In genomic region chr10:1044146-1044545, GRCh38 we compare ENCODE assay signal across 10 cellular contexts. TPM values are rescaled to one million over a fixed set of nuclear protein-coding genes. Genes with fewer than 3 reads are reported as not detected.
A peak's percentile ranks its signal among the peaks of the same experiment; 100 is the strongest.
DNase-seq lines count a peak whose midpoint lies in the region; ATAC-seq and TF ChIP-seq lines count a peak whose summit lies in the region.
"Had no signal": no experiment of that assay in that cellular context is flagged by ENCODE, and none has a peak within 500 bp of the region (broad histone marks: within the 10 kb centered on the region; RNA-seq: fewer than 3 reads in every experiment).

No MANE protein-coding gene starts in this region.

- peaks cover 16% of the 10 kb centered on the region for H3K36me3 Mint-ChIP-seq in CD4-positive, CD25-positive, alpha-beta regulatory T cell
- H3K36me3 Mint-ChIP-seq in nephron progenitor cell (ENCODE audit: low read depth): peaks cover 67% of the 10 kb centered on the region

- peak overlapping the region; percentile 24 for H3K4me2 ChIP-seq in MM.1S (ENCODE audit: low read depth, low read length)

- peak overlapping the region; percentile 95 to 97 (median 97) for H3K27ac Mint-ChIP-seq in CD4-positive, CD25-positive, alpha-beta regulatory T cell
- peak overlapping the region; percentile 93 for H3K27ac Mint-ChIP-seq in nephron progenitor cell

- H3K4me3 ChIP-seq in CD4-positive, CD25-positive, alpha-beta regulatory T cell (ENCODE audit: low read depth, low read length): peak overlapping the region; percentile 74
- H3K4me3 ChIP-seq in MM.1S (ENCODE audit: low read length) (peak overlapping the region; percentile 16), aorta (ENCODE audit: low read length in 2 of 2) (no peak overlapping the region)

- TF ChIP-seq CTCF in MM.1S (IDR thresholded peaks at IDR 0.05; ENCODE audit: low read length): no peak
- no peak for TF ChIP-seq CTCF in nephron progenitor cell (IDR thresholded peaks at IDR 0.05)

- peaks cover 54% of the 10 kb centered on the region for H3K79me2 ChIP-seq in MM.1S (ENCODE audit: low read length)

- no peaks in the 10 kb centered on the region for H4K20me1 ChIP-seq in MM.1S (ENCODE audit: insufficient read depth, low read length)

- no peaks in the 10 kb centered on the region for H3K27me3 Mint-ChIP-seq in CD4-positive, CD25-positive, alpha-beta regulatory T cell
- no peaks in the 10 kb centered on the region for H3K27me3 Mint-ChIP-seq in nephron progenitor cell (ENCODE audit: low read depth, poor library complexity)

- intact Hi-C loops in aorta (cut with DNase I): no loop called here

- DNase-seq in CD4-positive, CD25-positive, alpha-beta regulatory T cell: no peak
- DNase-seq in MM.1S: peak; percentile 20
- no peak for DNase-seq in nephron progenitor cell
- no peak for DNase-seq in NCI-H2171 treated with DMSO at 0.1 percent for 48 hours (lab: John Stamatoyannopoulos, UW)
- no peak for DNase-seq in GDM1 (lab: John Stamatoyannopoulos, UW)
- DNase-seq in aorta: no peak
- no peak for DNase-seq in OCI-M2 (lab: John Stamatoyannopoulos, UW; ENCODE audit: unreplicated experiment)
- DNase-seq: NCI-H2171 had no signal

- ATAC-seq in CD4-positive, CD25-positive, alpha-beta regulatory T cell (ENCODE audit: low read depth in 2 of 2): no peak
- no peak for ATAC-seq in aorta (ENCODE audit: low FRiP score)

- H3F3A ChIP-seq in MM.1S (ENCODE audit: insufficient read depth, low read length): peaks cover 22% of the 10 kb centered on the region

- H2AFZ ChIP-seq in MM.1S (ENCODE audit: low read length): no peak overlapping the region

- peaks cover 36% of the 10 kb centered on the region for H3K36me3 ChIP-seq in CD4-positive, CD25-positive, alpha-beta regulatory T cell (ENCODE audit: control insufficient read depth, insufficient read depth, low read length)
- H3K36me3 ChIP-seq in MM.1S (replicated peaks; ENCODE audit: insufficient read depth, low read length) (peaks cover 19% of the 10 kb centered on the region), aorta (ENCODE audit: control insufficient read depth in 1 of 2, insufficient read depth in 2 of 2, low read length in 1 of 2) (peaks cover 1 to 2% of the 10 kb centered on the region in 2 donors)

- H3K4me1 ChIP-seq in CD4-positive, CD25-positive, alpha-beta regulatory T cell (ENCODE audit: control insufficient read depth, insufficient read depth, low read length, poor library complexity, severe bottlenecking): peaks cover 37% of the 10 kb centered on the region
- H3K4me1 ChIP-seq in MM.1S (ENCODE audit: low read length): 0 out of 2 replicates have a peak, but pooled peaks cover 29% of the 10 kb centered on the region
- H3K4me1 ChIP-seq in aorta (ENCODE audit: control insufficient read depth in 1 of 2, insufficient read depth in 2 of 2, low read length in 2 of 2): no peaks in the 10 kb centered on the region

- peaks cover 33 to 61% (median 42%) of the 10 kb centered on the region in 4 donors for H3K4me1 Mint-ChIP-seq in CD4-positive, CD25-positive, alpha-beta regulatory T cell
- peaks cover 40% of the 10 kb centered on the region for H3K4me1 Mint-ChIP-seq in nephron progenitor cell

- no peaks in the 10 kb centered on the region for H3K27me3 ChIP-seq in CD4-positive, CD25-positive, alpha-beta regulatory T cell (ENCODE audit: control insufficient read depth, insufficient read depth, low read length)
- H3K27me3 ChIP-seq in MM.1S (replicated peaks; ENCODE audit: insufficient read depth, low read length): no peaks in the 10 kb centered on the region
- no peaks in the 10 kb centered on the region for H3K27me3 ChIP-seq in aorta (ENCODE audit: control insufficient read depth in 1 of 2, insufficient read depth in 2 of 2, low read length in 1 of 2)

- H3K9me2 ChIP-seq in MM.1S (replicated peaks; ENCODE audit: insufficient read depth, low read length): no peaks in the 10 kb centered on the region

- H3K9ac ChIP-seq in MM.1S (ENCODE audit: low read length): peak overlapping the region; percentile 17; the same call in 1 of the 2 replicates

- H3K9me3 Mint-ChIP-seq in CD4-positive, CD25-positive, alpha-beta regulatory T cell: no peaks in the 10 kb centered on the region
- no peaks in the 10 kb centered on the region for H3K9me3 Mint-ChIP-seq in nephron progenitor cell

- peak overlapping the region; percentile 83 to 91 (median 88) for H3K4me3 Mint-ChIP-seq in CD4-positive, CD25-positive, alpha-beta regulatory T cell
- peak overlapping the region; percentile 79 for H3K4me3 Mint-ChIP-seq in nephron progenitor cell

- peak overlapping the region; percentile 78 for H3K27ac ChIP-seq in CD4-positive, CD25-positive, alpha-beta regulatory T cell (ENCODE audit: insufficient read depth, low read length, poor library complexity, severe bottlenecking)
- H3K27ac ChIP-seq in MM.1S (ENCODE audit: low read length) (peak overlapping the region; percentile 52), cingulate gyrus (ENCODE audit: low read depth, low read length) (peak overlapping the region; percentile 22), aorta (ENCODE audit: low read depth in 1 of 2, low read length in 2 of 2) (no peak overlapping the region)

- no peaks in the 10 kb centered on the region for H3K9me3 ChIP-seq in CD4-positive, CD25-positive, alpha-beta regulatory T cell (ENCODE audit: control insufficient read depth in 2 of 2, low read length in 2 of 2)
- no peaks in the 10 kb centered on the region for H3K9me3 ChIP-seq in MM.1S (replicated peaks; ENCODE audit: insufficient read depth, low read length)
- H3K9me3 ChIP-seq in aorta (ENCODE audit: control insufficient read depth, low read length): no peaks in the 10 kb centered on the region

- WGBS in aorta, 2 donors: 50 to 56% methylated on average over 4 of the region's 4 CpGs

RNA-seq across cellular contexts. Expression of gene IDI1, which starts 4.8 kb away (rescaled TPM):
- total RNA-seq in CD4-positive, CD25-positive, alpha-beta regulatory T cell: 179 TPM
- 10 to 100 TPM; 47.0 to 58.6 (median 49.9) TPM for polyA plus RNA-seq in CD4-positive, CD25-positive, alpha-beta regulatory T cell
- 10 to 100 TPM; 28.6 to 39.3 TPM for total RNA-seq in aorta
- 10 to 100 TPM; 18.9 to 43.3 TPM for polyA plus RNA-seq in aorta

RNA-seq across cellular contexts. Expression of gene WDR37, which starts 12.0 kb away (rescaled TPM):
- 31.6 TPM for total RNA-seq in CD4-positive, CD25-positive, alpha-beta regulatory T cell
- polyA plus RNA-seq in CD4-positive, CD25-positive, alpha-beta regulatory T cell: 10 to 100 TPM; 10.6 to 15.0 (median 12.2) TPM
- total RNA-seq in aorta: 10 to 100 TPM; 20.3 to 25.9 TPM
- polyA plus RNA-seq in aorta: 1 to 10 TPM; 3.9 to 8.6 TPM

RNA-seq across cellular contexts. Expression of gene IDI2, which starts 18.5 kb away (rescaled TPM):
- total RNA-seq in CD4-positive, CD25-positive, alpha-beta regulatory T cell: not detected
- not detected for polyA plus RNA-seq in CD4-positive, CD25-positive, alpha-beta regulatory T cell
- not detected for total RNA-seq in aorta
- polyA plus RNA-seq in aorta: under 1 TPM in 1 of 2 donors, not detected in 1; 0.10 TPM
- total RNA-seq: dermis microvascular lymphatic vessel endothelial cell had no signal

RNA-seq across cellular contexts. Expression of gene GTPBP4, which starts 55.9 kb away (rescaled TPM):
- total RNA-seq in CD4-positive, CD25-positive, alpha-beta regulatory T cell: 50.7 TPM
- polyA plus RNA-seq in CD4-positive, CD25-positive, alpha-beta regulatory T cell: 10 to 100 TPM; 15.9 to 30.4 (median 19.7) TPM
- total RNA-seq in aorta: 10 to 100 TPM; 29.2 to 46.9 TPM
- 10 to 100 TPM; 21.6 to 24.7 TPM for polyA plus RNA-seq in aorta

Comparison
In these comparisons a context has a peak if more than half of its experiments do, and no peak if none do; other contexts are left out.
1. H3K27ac ChIP-seq: peak in CD4-positive, CD25-positive, alpha-beta regulatory T cell (single experiment), MM.1S (single experiment) and cingulate gyrus (single experiment); none in aorta (0 of 2).
2. H3K4me3 ChIP-seq: peak in CD4-positive, CD25-positive, alpha-beta regulatory T cell (single experiment) and MM.1S (single experiment); none in aorta (0 of 2).